In genomic region chr11:22508691-22509090, GRCh38 we compare ENCODE assay signal across 15 cellular contexts.
DNase-seq lines count a peak whose midpoint lies in the region; ATAC-seq and TF ChIP-seq lines count a peak whose summit lies in the region.
"Had no signal": no experiment of that assay in that cellular context is flagged by ENCODE, and none has a peak within 500 bp of the region (broad histone marks: within the 10 kb centered on the region; RNA-seq: fewer than 3 reads in every experiment).

No MANE protein-coding gene starts in this region.

- no peak for TF ChIP-seq CTCF in WTC11 (IDR thresholded peaks at IDR 0.05)
- no peak for TF ChIP-seq CTCF in progenitor cell of endocrine pancreas (IDR thresholded peaks at IDR 0.05; ENCODE audit: unreplicated experiment)
- no peak for TF ChIP-seq CTCF in upper lobe of right lung (IDR thresholded peaks at IDR 0.05)

- POLR2A ChIA-PET in WTC11 (lab: Charles Lee): no interaction called here

- no peak overlapping the region for H3K4me3 ChIP-seq in upper lobe of right lung
- H3K4me3 ChIP-seq in trophoblast cell (ENCODE audit: low read depth, low read length): no peak overlapping the region
- H3K4me3 ChIP-seq: BLaER1 had no signal

- DNase-seq in DMS79 treated with DMSO at 0.1 percent for 48 hours (lab: John Stamatoyannopoulos, UW) (peak; percentile 51), DMS79 (lab: John Stamatoyannopoulos, UW) (no peak), NCI-H2227 treated with DMSO at 0.1 percent for 48 hours (lab: John Stamatoyannopoulos, UW) (peak; percentile 86), WTC11 (ENCODE audit: low spot score) (no peak), progenitor cell of endocrine pancreas (ENCODE audit: low spot score, unreplicated experiment) (no peak), upper lobe of right lung (no peak), trophoblast cell (no peak), putamen (ENCODE audit: low spot score) (no peak)
- DNase-seq: H7, NCI-H187, NCI-H226, NCI-H774 had no signal

- no peak overlapping the region for H2BK120ac ChIP-seq in trophoblast cell (ENCODE audit: insufficient read depth, low read length, poor library complexity)

- H4K8ac ChIP-seq in trophoblast cell (ENCODE audit: low read depth, low read length): no peak overlapping the region

- no peak overlapping the region for H4K91ac ChIP-seq in trophoblast cell (ENCODE audit: low read depth, low read length)

- H2BK12ac ChIP-seq in trophoblast cell (ENCODE audit: low read length): no peak overlapping the region

- no peak overlapping the region for H3K4ac ChIP-seq in trophoblast cell (ENCODE audit: low read depth, low read length)

- H3K4me2 ChIP-seq in trophoblast cell (ENCODE audit: low read length): no peak overlapping the region
- H3K4me2 ChIP-seq: BLaER1 had no signal

- peak overlapping the region; percentile 48; the same call in 1 of the 2 replicates for H3K27ac Mint-ChIP-seq in WTC11
- peak overlapping the region; percentile 78 for H3K27ac Mint-ChIP-seq in progenitor cell of endocrine pancreas
- H3K27ac Mint-ChIP-seq: IgD-negative memory B cell had no signal

- H4K12ac ChIP-seq in trophoblast cell (ENCODE audit: low read depth, low read length): no peak overlapping the region

- H2AK5ac ChIP-seq in trophoblast cell (ENCODE audit: low read length): no peak overlapping the region

- H3K4me1 ChIP-seq in upper lobe of right lung: no peaks in the 10 kb centered on the region
- no peaks in the 10 kb centered on the region for H3K4me1 ChIP-seq in trophoblast cell (ENCODE audit: control insufficient read depth in 1 of 2, insufficient read depth in 2 of 2, low read length in 2 of 2)
- H3K4me1 ChIP-seq: BLaER1 had no signal

- peaks cover 18% of the 10 kb centered on the region for H3K4me1 Mint-ChIP-seq in WTC11
- peaks cover 18% of the 10 kb centered on the region for H3K4me1 Mint-ChIP-seq in progenitor cell of endocrine pancreas (ENCODE audit: low read depth)
- H3K4me1 Mint-ChIP-seq: IgD-negative memory B cell had no signal

- H2AFZ ChIP-seq in trophoblast cell (ENCODE audit: insufficient read depth, low read length, poor library complexity): no peak overlapping the region

- intact Hi-C loops in upper lobe of right lung (cut with DNase I): no loop called here

- H3K9me3 Mint-ChIP-seq in WTC11: peaks cover 2% of the 10 kb centered on the region
- H3K9me3 Mint-ChIP-seq in progenitor cell of endocrine pancreas (ENCODE audit: low read depth): no peaks in the 10 kb centered on the region
- H3K9me3 Mint-ChIP-seq: IgD-negative memory B cell had no signal

- CTCF ChIA-PET in WTC11 (lab: Charles Lee): no interaction called here

- H3K36me3 ChIP-seq in upper lobe of right lung: no peaks in the 10 kb centered on the region
- H3K36me3 ChIP-seq in trophoblast cell (ENCODE audit: control insufficient read depth in 1 of 2, insufficient read depth in 2 of 2, low read length in 2 of 2): no peaks in the 10 kb centered on the region
- H3K36me3 ChIP-seq: BLaER1 had no signal

- H3K79me2 ChIP-seq in trophoblast cell (ENCODE audit: control insufficient read depth, insufficient read depth, low read length, poor library complexity): no peaks in the 10 kb centered on the region

- no peak overlapping the region for H3K18ac ChIP-seq in trophoblast cell (ENCODE audit: low read length)

- H3K9ac ChIP-seq in trophoblast cell (ENCODE audit: low read length): no peak overlapping the region
- H3K9ac ChIP-seq: BLaER1 had no signal

- WGBS in trophoblast cell (ENCODE audit: extremely low coverage, insufficient coverage, insufficient read length): no CpG with 5 or more reads among the region's 3 CpGs

- no peaks in the 10 kb centered on the region for H3K79me1 ChIP-seq in trophoblast cell (ENCODE audit: low read length)

- H3K9me3 ChIP-seq in upper lobe of right lung (no peaks in the 10 kb centered on the region), trophoblast cell (ENCODE audit: insufficient read depth, low read depth, low read length) (no peaks in the 10 kb centered on the region)
- H3K9me3 ChIP-seq: BLaER1 had no signal

- no peaks in the 10 kb centered on the region for H3K27me3 ChIP-seq in upper lobe of right lung
- H3K27me3 ChIP-seq in trophoblast cell (ENCODE audit: insufficient read depth, low read length): no peaks in the 10 kb centered on the region
- H3K27me3 ChIP-seq: BLaER1 had no signal

- no peak overlapping the region for H3K23ac ChIP-seq in trophoblast cell (ENCODE audit: low read length)

- peak; percentile 47 for ATAC-seq in WTC11
- no peak for ATAC-seq in upper lobe of right lung

- H3K14ac ChIP-seq in trophoblast cell (ENCODE audit: low read length): no peak overlapping the region

- H2BK5ac ChIP-seq in trophoblast cell (ENCODE audit: low read depth, low read length, poor library complexity): no peak overlapping the region

- no peak overlapping the region for H3K27ac ChIP-seq in upper lobe of right lung
- no peak overlapping the region for H3K27ac ChIP-seq in trophoblast cell (ENCODE audit: low read depth, low read length)
- H3K27ac ChIP-seq: 22Rv1, BLaER1 had no signal

- H3K27me3 Mint-ChIP-seq in WTC11 (ENCODE audit: low read depth): no peaks in the 10 kb centered on the region
- no peaks in the 10 kb centered on the region for H3K27me3 Mint-ChIP-seq in progenitor cell of endocrine pancreas
- H3K27me3 Mint-ChIP-seq: IgD-negative memory B cell had no signal

- H3K4me3 Mint-ChIP-seq in WTC11 (no peak overlapping the region), progenitor cell of endocrine pancreas (ENCODE audit: low read depth) (no peak overlapping the region)
- H3K4me3 Mint-ChIP-seq: IgD-negative memory B cell had no signal

- H3K36me3 Mint-ChIP-seq in WTC11 (no peaks in the 10 kb centered on the region), progenitor cell of endocrine pancreas (ENCODE audit: insufficient read depth) (no peaks in the 10 kb centered on the region)

TF ChIP-seq in WTC11, 78 proteins besides CTCF, POLR2A, EP300 and RAD21:
- TF ChIP-seq ZBTB43 (CRISPR knock-in tag; IDR thresholded peaks at IDR 0.05) (no peak), FOXK1 (CRISPR knock-in tag; IDR thresholded peaks at IDR 0.05) (no peak), MYBL2 (CRISPR knock-in tag; IDR thresholded peaks at IDR 0.05) (no peak)
TF ChIP-seq in WTC11: peak in this region for 0.

Comparison
In these comparisons a context has a peak if more than half of its experiments do, and no peak if none do; other contexts are left out.
1. DNase-seq: peak in DMS79 treated with DMSO at 0.1 percent for 48 hours (single experiment) and NCI-H2227 treated with DMSO at 0.1 percent for 48 hours (single experiment); none in DMS79 (single experiment), WTC11 (single experiment), progenitor cell of endocrine pancreas (single experiment), upper lobe of right lung (single experiment), trophoblast cell (0 of 2) and putamen (single experiment).